Comparison of ENCODE assay signal across 30 cellular contexts in genomic region chr11:44920451-44920850, GRCh38.
"Had no signal": no experiment of that assay in that cellular context is flagged by ENCODE, and none has a peak within 500 bp of the region (broad histone marks: within the 10 kb centered on the region; RNA-seq: fewer than 3 reads in every experiment).

No MANE protein-coding gene starts in this region.

- H3K36me3 ChIP-seq: left lung, lower lobe of right lung, pancreas, prostate gland, thyroid gland, transverse colon had no signal

- DNase-seq: heart left ventricle; hypothalamus; immature natural killer cell; kidney; left colon; left lung; lower lobe of right lung; mammary epithelial cell; mesenchymal stem cell; naive B cell; natural killer cell; nephron progenitor cell; nucleus accumbens; pancreas; posterior cingulate gyrus; stimulated activated CD4-positive, alpha-beta T cell treated with anti-CD3 and anti-CD28 coated beads, Interleukin-12 subunit alpha, Interleukin-12 subunit beta, amount 100 ng/mL, for 4 hours; stimulated activated CD4-positive, alpha-beta T cell treated with anti-CD3 and anti-CD28 coated beads, Interleukin-15, amount 100 ng/mL, for 24 hours; stimulated activated CD4-positive, alpha-beta T cell treated with anti-CD3 and anti-CD28 coated beads, Interleukin-2, amount 100 ng/mL, for 24 hours; stimulated activated CD4-positive, alpha-beta T cell treated with anti-CD3 and anti-CD28 coated beads, Interleukin-4, amount 100 ng/mL, for 1 hour; stimulated activated naive B cell treated with anti-CD40 and anti-IgM and Interleukin-4, amounts not matched to agents 10 μg/mL and 1 μg/mL and 100 μg/mL, for 72 hours; stimulated activated naive CD8-positive, alpha-beta T cell treated with anti-CD3 and anti-CD28 coated beads, Interleukin-15, Interleukin-2, amounts not matched to agents 100 U/mL and 50 U/mL, for 24 hours; stomach; testis; thyroid gland; transverse colon; upper lobe of left lung had no signal

- ATAC-seq: heart left ventricle; left colon; left lung; lower lobe of right lung; natural killer cell; pancreas; sciatic nerve; stimulated activated naive B cell treated with anti-CD40 and anti-IgM and Interleukin-4, amounts not matched to agents 10 μg/mL and 1 μg/mL and 100 μg/mL, for 72 hours; stimulated activated naive CD8-positive, alpha-beta T cell treated with anti-CD3 and anti-CD28 coated beads, Interleukin-15, Interleukin-2, amounts not matched to agents 100 U/mL and 50 U/mL, for 24 hours had no signal

- H3K9me3 Mint-ChIP-seq: immature natural killer cell; naive B cell; natural killer cell; nephron progenitor cell; stimulated activated naive B cell treated with anti-CD40 and anti-IgM and Interleukin-4, amounts not matched to agents 10 μg/mL and 1 μg/mL and 100 μg/mL, for 72 hours had no signal

- H3K4me1 Mint-ChIP-seq: immature natural killer cell, natural killer cell had no signal

- H3K4me1 ChIP-seq: pancreas, prostate gland, testis, thyroid gland, transverse colon, upper lobe of left lung had no signal

- H3K27ac ChIP-seq: heart left ventricle, left lung, lower lobe of right lung, pancreas, prostate gland, skin epidermis, stomach, testis, thyroid gland, transverse colon, upper lobe of left lung had no signal

- H3K4me3 ChIP-seq: heart left ventricle, left lung, lower lobe of right lung, pancreas, prostate gland, skin epidermis, stomach, testis, thyroid gland, transverse colon, upper lobe of left lung had no signal

- FAIRE-seq: islet of Langerhans, kidney, pancreas had no signal

- H3K36me3 Mint-ChIP-seq: immature natural killer cell; naive B cell; natural killer cell; stimulated activated naive B cell treated with anti-CD40 and anti-IgM and Interleukin-4, amounts not matched to agents 10 μg/mL and 1 μg/mL and 100 μg/mL, for 72 hours had no signal

- H3K4me3 Mint-ChIP-seq: immature natural killer cell; naive B cell; natural killer cell; nephron progenitor cell; stimulated activated naive B cell treated with anti-CD40 and anti-IgM and Interleukin-4, amounts not matched to agents 10 μg/mL and 1 μg/mL and 100 μg/mL, for 72 hours had no signal

- H3K27me3 ChIP-seq: heart left ventricle, pancreas, testis, thyroid gland, transverse colon, upper lobe of left lung had no signal

- H3K27ac Mint-ChIP-seq: immature natural killer cell; natural killer cell; nephron progenitor cell; stimulated activated naive B cell treated with anti-CD40 and anti-IgM and Interleukin-4, amounts not matched to agents 10 μg/mL and 1 μg/mL and 100 μg/mL, for 72 hours had no signal

- H3K9me3 ChIP-seq: heart left ventricle, left lung, lower lobe of right lung, pancreas, prostate gland, stomach, testis, thyroid gland, transverse colon, upper lobe of left lung had no signal
